18 cellular contexts compared by ENCODE assay signal in genomic region chr18:32550958-32551357, GRCh38.
DNase-seq lines count a peak whose midpoint lies in the region; ATAC-seq and TF ChIP-seq lines count a peak whose summit lies in the region.
"Had no signal": no experiment of that assay in that cellular context is flagged by ENCODE, and none has a peak within 500 bp of the region (broad histone marks: within the 10 kb centered on the region; RNA-seq: fewer than 3 reads in every experiment).

No MANE protein-coding gene starts in this region.

- CTCF ChIA-PET in SK-N-SH (lab: Yijun Ruan, JAX): interaction anchor here (0.6 to 10.9 kb wide), 10 partner anchors 16 to 395 kb away, joined by 3 to 182 read pairs (median 16); partner anchors contain the start of gene GAREM1

- H2AFZ ChIP-seq in SK-N-SH (ENCODE audit: low read depth): no peak overlapping the region

- H3K9ac ChIP-seq in SK-N-SH: no peak overlapping the region

- H3K9me3 ChIP-seq in SK-N-SH (no peaks in the 10 kb centered on the region), testis (no peaks in the 10 kb centered on the region)
- H3K9me3 ChIP-seq: thyroid gland had no signal

- H3K27me3 ChIP-seq in SK-N-SH (ENCODE audit: insufficient read depth) (no peaks in the 10 kb centered on the region), testis (no peaks in the 10 kb centered on the region)
- H3K27me3 ChIP-seq: dorsolateral prefrontal cortex, thyroid gland had no signal

- H4K20me1 ChIP-seq in SK-N-SH (ENCODE audit: insufficient read depth): no peaks in the 10 kb centered on the region

- 60% methylated on average over 4 of the region's 4 CpGs for WGBS in SK-N-SH (ENCODE audit: low lambda C conversion rate)
- WGBS in testis, 2 donors: 62 to 70% methylated on average over 4 of the region's 4 CpGs

- H3K9me3 Mint-ChIP-seq in neural crest cell: peaks cover 3% of the 10 kb centered on the region
- H3K9me3 Mint-ChIP-seq: activated CD8-positive, alpha-beta T cell treated with anti-CD3 and anti-CD28 coated beads for 36 hours; activated T-helper 1 cell treated with anti-CD3 and anti-CD28 coated beads, Interleukin-12 subunit alpha, Interleukin-12 subunit beta, Interleukin-2, Interleukin-4 antibody, amounts not matched to agents 30 ng/mL and 10 ng/mL and 1 ng/mL, durations not matched to agents 14 hours and 24 hours and 36 hours had no signal

- no peak overlapping the region for H3K27ac ChIP-seq in SK-N-SH (ENCODE audit: low read depth in 2 of 2, low read length in 1 of 2)
- H3K27ac ChIP-seq in testis: no peak overlapping the region
- H3K27ac ChIP-seq: dorsolateral prefrontal cortex, SK-N-MC, thyroid gland had no signal

- DNase-seq in SK-N-SH (no peak), NCI-H82 (lab: John Stamatoyannopoulos, UW) (peak; percentile 94), epithelial cell of proximal tubule (ENCODE audit: low read depth) (no peak), neural crest cell (ENCODE audit: low read depth, low spot score) (no peak), glomerular visceral epithelial cell (ENCODE audit: extremely low spot score) (no peak), testis (no peak), T1000 (lab: John Stamatoyannopoulos, UW) (no peak)
- DNase-seq: activated CD8-positive, alpha-beta T cell treated with anti-CD3 and anti-CD28 coated beads for 36 hours; aorta; dorsolateral prefrontal cortex; mammary epithelial cell; NCI-H226; stimulated activated CD8-positive, alpha-beta memory T cell treated with anti-CD3 and anti-CD28 coated beads, Interleukin-4, amount 100 ng/mL, for 48 hours; thyroid gland had no signal

- no peak for TF ChIP-seq POLR2A in testis (IDR thresholded peaks at IDR 0.05)

- intact Hi-C loops in testis (cut with DNase I; ENCODE audit: low total_unique reads): loop anchor here (5.0 kb wide), 1 partner anchor 394 kb away; no protein-coding TSS in a partner anchor

- H3K9me2 ChIP-seq in SK-N-SH: no peaks in the 10 kb centered on the region

- no peaks in the 10 kb centered on the region for H3K36me3 Mint-ChIP-seq in neural crest cell (ENCODE audit: low read depth)

- no peaks in the 10 kb centered on the region for H3K79me2 ChIP-seq in SK-N-SH (ENCODE audit: insufficient read depth)

- H3K4me3 ChIP-seq in SK-N-SH (ENCODE audit: low read depth in 2 of 2, low read length in 1 of 2) (no peak overlapping the region), epithelial cell of proximal tubule (ENCODE audit: low read depth, low read length) (no peak overlapping the region), testis (no peak overlapping the region)
- H3K4me3 ChIP-seq: dorsolateral prefrontal cortex, SK-N-MC, thyroid gland had no signal

- H3K27me3 Mint-ChIP-seq in neural crest cell (ENCODE audit: low read depth): no peaks in the 10 kb centered on the region

- TF ChIP-seq RAD21 in SK-N-SH (IDR thresholded peaks at IDR 0.05; ENCODE audit: low read length): no peak

- no peak overlapping the region for H3K4me2 ChIP-seq in SK-N-SH

- H3K4me1 Mint-ChIP-seq in neural crest cell: peaks cover 11% of the 10 kb centered on the region

- H3F3A ChIP-seq in SK-N-SH (replicated peaks; ENCODE audit: insufficient read depth): no peaks in the 10 kb centered on the region

- TF ChIP-seq CTCF in SK-N-SH (IDR thresholded peaks at IDR 0.05): peak; percentile 8; the same call in 1 of the 2 replicates
- peak; percentile 37 for TF ChIP-seq CTCF in epithelial cell of proximal tubule (conservative IDR thresholded peaks at IDR 0.05; ENCODE audit: low read depth, low read length)
- peak; percentile 38 for TF ChIP-seq CTCF in neural crest cell (conservative IDR thresholded peaks at IDR 0.05)
- no peak for TF ChIP-seq CTCF in testis (IDR thresholded peaks at IDR 0.05)

- H3K27ac Mint-ChIP-seq in neural crest cell (ENCODE audit: unreplicated experiment): no peak overlapping the region
- H3K27ac Mint-ChIP-seq: activated CD8-positive, alpha-beta T cell treated with anti-CD3 and anti-CD28 coated beads for 36 hours; activated T-helper 1 cell treated with anti-CD3 and anti-CD28 coated beads, Interleukin-12 subunit alpha, Interleukin-12 subunit beta, Interleukin-2, Interleukin-4 antibody, amounts not matched to agents 30 ng/mL and 10 ng/mL and 1 ng/mL, durations not matched to agents 14 hours and 24 hours and 36 hours had no signal

- no peak overlapping the region for H3K4me3 Mint-ChIP-seq in neural crest cell
- H3K4me3 Mint-ChIP-seq: activated CD8-positive, alpha-beta T cell treated with anti-CD3 and anti-CD28 coated beads for 36 hours; activated T-helper 1 cell treated with anti-CD3 and anti-CD28 coated beads, Interleukin-12 subunit alpha, Interleukin-12 subunit beta, Interleukin-2, Interleukin-4 antibody, amounts not matched to agents 30 ng/mL and 10 ng/mL and 1 ng/mL, durations not matched to agents 14 hours and 24 hours and 36 hours had no signal

- no peak for ATAC-seq in SK-N-SH treated with all-trans-retinoic acid at 6 μM for 48 hours
- ATAC-seq: activated CD8-positive, alpha-beta T cell treated with anti-CD3 and anti-CD28 coated beads for 36 hours; sciatic nerve had no signal

- no peak for TF ChIP-seq EP300 in SK-N-SH (IDR thresholded peaks at IDR 0.05; ENCODE audit: borderline replicate concordance in 1 of 2, low read depth in 1 of 2, low read length in 1 of 2)

- H3K4me1 ChIP-seq in SK-N-SH (ENCODE audit: control insufficient read depth in 1 of 2, insufficient read depth in 2 of 2, low read depth in 1 of 2, low read length in 1 of 2): no peaks in the 10 kb centered on the region
- peaks cover 10% of the 10 kb centered on the region for H3K4me1 ChIP-seq in testis
- H3K4me1 ChIP-seq: thyroid gland had no signal

- POLR2A ChIA-PET in SK-N-SH (lab: Yijun Ruan, JAX): no interaction called here

- H3K36me3 ChIP-seq in SK-N-SH (replicated peaks in 1 of 2; ENCODE audit: control insufficient read depth in 1 of 2, insufficient read depth in 2 of 2, low read length in 1 of 2) (no peaks in the 10 kb centered on the region), testis (ENCODE audit: low read depth, missing control alignments) (no peaks in the 10 kb centered on the region)
- H3K36me3 ChIP-seq: thyroid gland had no signal

TF ChIP-seq in SK-N-SH, 30 proteins besides CTCF, POLR2A, EP300 and RAD21 (continues in another document):
- TF ChIP-seq IRF3 (IDR thresholded peaks at IDR 0.05; ENCODE audit: low read depth, low read length) (no peak), FOXJ3 (CRISPR knock-in tag; IDR thresholded peaks at IDR 0.05) (no peak), ELF1 (IDR thresholded peaks at IDR 0.05) (no peak), NFIC (IDR thresholded peaks at IDR 0.05; ENCODE audit: borderline replicate concordance) (no peak), TEAD4 (IDR thresholded peaks at IDR 0.05; ENCODE audit: borderline replicate concordance, insufficient read depth) (no peak), FOSL2 (IDR thresholded peaks at IDR 0.05; ENCODE audit: borderline replicate concordance, low read depth) (no peak), PBX3 (IDR thresholded peaks at IDR 0.05) (no peak), GABPA (IDR thresholded peaks at IDR 0.05; ENCODE audit: low read depth) (no peak)

TF ChIP-seq in SK-N-SH treated with all-trans-retinoic acid at 6 μM for 48 hours, 23 proteins besides CTCF, POLR2A, EP300 and RAD21 (continues in another document):
- TF ChIP-seq ZFP30 (CRISPR knock-in tag; IDR thresholded peaks at IDR 0.05) (no peak), BACH2 (CRISPR knock-in tag; IDR thresholded peaks at IDR 0.05; ENCODE audit: borderline replicate concordance) (no peak), ZFP3 (CRISPR knock-in tag; IDR thresholded peaks at IDR 0.05) (no peak), ZNF565 (CRISPR knock-in tag; conservative IDR thresholded peaks at IDR 0.05; ENCODE audit: low read depth) (no peak), CSDC2 (CRISPR knock-in tag; IDR thresholded peaks at IDR 0.05) (no peak), SNAI2 (CRISPR knock-in tag; IDR thresholded peaks at IDR 0.05) (no peak), TCF4 (CRISPR knock-in tag; IDR thresholded peaks at IDR 0.05; ENCODE audit: borderline replicate concordance) (no peak), ZNF70 (CRISPR knock-in tag; IDR thresholded peaks at IDR 0.05) (no peak), ESRRG (CRISPR knock-in tag; IDR thresholded peaks at IDR 0.05) (no peak)
- TF ChIP-seq, protein P1, sequence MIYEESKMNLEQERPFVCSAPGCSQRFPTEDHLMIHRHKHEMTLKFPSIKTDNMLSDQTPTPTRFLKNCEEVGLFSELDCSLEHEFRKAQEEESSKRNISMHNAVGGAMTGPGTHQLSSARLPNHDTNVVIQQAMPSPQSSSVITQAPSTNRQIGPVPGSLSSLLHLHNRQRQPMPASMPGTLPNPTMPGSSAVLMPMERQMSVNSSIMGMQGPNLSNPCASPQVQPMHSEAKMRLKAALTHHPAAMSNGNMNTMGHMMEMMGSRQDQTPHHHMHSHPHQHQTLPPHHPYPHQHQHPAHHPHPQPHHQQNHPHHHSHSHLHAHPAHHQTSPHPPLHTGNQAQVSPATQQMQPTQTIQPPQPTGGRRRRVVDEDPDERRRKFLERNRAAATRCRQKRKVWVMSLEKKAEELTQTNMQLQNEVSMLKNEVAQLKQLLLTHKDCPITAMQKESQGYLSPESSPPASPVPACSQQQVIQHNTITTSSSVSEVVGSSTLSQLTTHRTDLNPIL (CRISPR knock-in tag; IDR thresholded peaks at IDR 0.05; ENCODE audit: low read depth): no peak
- TF ChIP-seq, protein P2, sequence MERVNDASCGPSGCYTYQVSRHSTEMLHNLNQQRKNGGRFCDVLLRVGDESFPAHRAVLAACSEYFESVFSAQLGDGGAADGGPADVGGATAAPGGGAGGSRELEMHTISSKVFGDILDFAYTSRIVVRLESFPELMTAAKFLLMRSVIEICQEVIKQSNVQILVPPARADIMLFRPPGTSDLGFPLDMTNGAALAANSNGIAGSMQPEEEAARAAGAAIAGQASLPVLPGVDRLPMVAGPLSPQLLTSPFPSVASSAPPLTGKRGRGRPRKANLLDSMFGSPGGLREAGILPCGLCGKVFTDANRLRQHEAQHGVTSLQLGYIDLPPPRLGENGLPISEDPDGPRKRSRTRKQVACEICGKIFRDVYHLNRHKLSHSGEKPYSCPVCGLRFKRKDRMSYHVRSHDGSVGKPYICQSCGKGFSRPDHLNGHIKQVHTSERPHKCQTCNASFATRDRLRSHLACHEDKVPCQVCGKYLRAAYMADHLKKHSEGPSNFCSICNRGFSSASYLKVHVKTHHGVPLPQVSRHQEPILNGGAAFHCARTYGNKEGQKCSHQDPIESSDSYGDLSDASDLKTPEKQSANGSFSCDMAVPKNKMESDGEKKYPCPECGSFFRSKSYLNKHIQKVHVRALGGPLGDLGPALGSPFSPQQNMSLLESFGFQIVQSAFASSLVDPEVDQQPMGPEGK (CRISPR knock-in tag; IDR thresholded peaks at IDR 0.05; ENCODE audit: borderline replicate concordance): no peak

Comparison
In these comparisons a context has a peak if more than half of its experiments do, and no peak if none do; other contexts are left out.
1. CTCF ChIP-seq: peak in SK-N-SH (single experiment), epithelial cell of proximal tubule (single experiment) and neural crest cell (single experiment); none in testis (0 of 3).